8 cellular contexts compared by ENCODE assay signal in the genomic region with DNA sequence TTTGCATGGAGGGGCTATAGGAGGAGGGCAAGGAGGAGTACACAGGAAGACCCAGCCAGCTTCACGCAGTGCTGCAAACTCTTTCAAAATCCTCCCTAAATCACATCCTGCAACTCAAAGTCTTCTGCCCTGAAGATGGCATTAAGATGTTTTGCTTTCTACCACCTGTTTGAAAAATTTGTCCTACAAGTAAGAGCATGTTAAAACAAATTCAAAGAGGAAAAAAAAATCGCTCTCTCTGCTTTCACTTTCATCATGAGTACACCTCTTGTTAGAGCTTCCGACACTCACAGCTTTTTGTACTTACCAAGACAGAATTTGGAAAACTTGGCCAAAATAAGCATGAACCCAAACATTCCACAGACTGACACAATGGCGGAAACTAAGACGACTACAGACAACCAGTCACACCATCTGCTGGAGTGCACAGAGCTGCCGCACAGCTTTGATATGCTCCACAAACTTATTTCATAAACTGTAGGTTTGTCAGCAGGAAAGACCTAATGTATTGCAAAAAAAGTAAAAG. TPM values are rescaled to one million over a fixed set of nuclear protein-coding genes. Genes with fewer than 3 reads are reported as not detected.
A peak's percentile ranks its signal among the peaks of the same experiment; 100 is the strongest.
DNase-seq lines count a peak whose midpoint lies in the region; ATAC-seq, FAIRE-seq and TF ChIP-seq lines count a peak whose summit lies in the region.

No MANE protein-coding gene starts in this region.

- H3K27ac ChIP-seq in SJSA1, result no peak overlapping the region; the same call in 1 of the 2 replicates

- no peaks in the 10 kb centered on the region for H3K36me3 ChIP-seq in SJSA1

- no peak for TF ChIP-seq CTCF in epithelial cell of esophagus (IDR thresholded peaks at IDR 0.05; ENCODE audit: insufficient read depth, low read depth, low read length, missing control alignments)
- TF ChIP-seq CTCF in omental fat pad (IDR thresholded peaks at IDR 0.05), result no peak

- H3K4me1 ChIP-seq in SJSA1 (replicated peaks), result no peaks in the 10 kb centered on the region

- no peaks in the 10 kb centered on the region for H3K27me3 ChIP-seq in SJSA1 (replicated peaks)

- DNase-seq in activated CD8-positive, alpha-beta memory T cell treated with anti-CD3 and anti-CD28 coated beads for 24 hours, result peak; percentile 71
- DNase-seq in activated CD8-positive, alpha-beta memory T cell treated with anti-CD3 and anti-CD28 coated beads, Interleukin-2, amount 50 U/mL, for 48 hours, result no peak
- DNase-seq in SJSA1 (ENCODE audit: low read depth in 1 of 2, low spot score in 2 of 2), result peak in 1 of 2 experiments; percentile 29
- peak; percentile 63 for DNase-seq in epithelial cell of esophagus (ENCODE audit: low read depth)
- DNase-seq in omental fat pad (ENCODE audit: low spot score), result no peak
- DNase-seq in cerebellar cortex (ENCODE audit: low spot score), result no peak
- no peak for DNase-seq in GM12892 (ENCODE audit: insufficient read length)

- H3K4me3 ChIP-seq in SJSA1, result peak overlapping the region; percentile 32
- peak overlapping the region; percentile 24 for H3K4me3 ChIP-seq in epithelial cell of esophagus (ENCODE audit: low read length)

- TF ChIP-seq POLR2A in GM12892 (IDR thresholded peaks at IDR 0.05; ENCODE audit: low read depth, low read length), result no peak

- no peak for FAIRE-seq in GM12892 (lab: Jason Lieb, UNC)

- H3K9me3 ChIP-seq in SJSA1 (replicated peaks), result no peaks in the 10 kb centered on the region

- ATAC-seq in HG02763 (IDR thresholded peaks at IDR 0.05; ENCODE audit: unreplicated experiment) (peak; percentile 58), omental fat pad (ENCODE audit: low FRiP score) (peak; percentile 31)

RNA-seq across cellular contexts. Expression of a gene that starts 21.3 kb away (rescaled TPM):
- total RNA-seq in SJSA1 (2014; rRNA removed; shearing (Covaris generic)), result 1.8 and 2.3 TPM in 2 replicates
- total RNA-seq in omental fat pad, result 10 to 100 TPM in 3 of 4 donors, 1 to 10 TPM in 1; 9.4 to 27.9 (median 18.7) TPM
- polyA plus RNA-seq in GM12892 (2012; ENCODE audit: missing spikeins), result 22.5 TPM

Comparison
In these comparisons a context has a peak if more than half of its experiments do, and no peak if none do; other contexts are left out.
1. DNase-seq: peak in activated CD8-positive, alpha-beta memory T cell treated with anti-CD3 and anti-CD28 coated beads for 24 hours (single experiment) and epithelial cell of esophagus (single experiment); none in activated CD8-positive, alpha-beta memory T cell treated with anti-CD3 and anti-CD28 coated beads, Interleukin-2, amount 50 U/mL, for 48 hours (single experiment), omental fat pad (single experiment), cerebellar cortex (single experiment) and GM12892 (single experiment).